8 cellular contexts compared by ENCODE assay signal in genomic region chr11:133956650-133957633, GRCh38. TPM values are rescaled to one million over a fixed set of nuclear protein-coding genes. Genes with fewer than 3 reads are reported as not detected.
DNase-seq lines count a peak whose midpoint lies in the region; ATAC-seq and TF ChIP-seq lines count a peak whose summit lies in the region.

Gene IGSF9B (minus strand): TSS chr11:133956968. CDS start chr11:133956754, 214 bp downstream.

- peak within 1 kb of the TSS; percentile 98 for H2AFZ ChIP-seq in neural progenitor cell (replicated peaks)

- TF ChIP-seq CTCF in C4-2B (conservative IDR thresholded peaks at IDR 0.05) (no peak), foreskin fibroblast (IDR thresholded peaks at IDR 0.05; ENCODE audit: low read depth, low read length) (no peak), neural progenitor cell (IDR thresholded peaks at IDR 0.05) (no peak)

- H3K36me3 ChIP-seq in neural progenitor cell (no peaks in the 10 kb centered on the region), stomach smooth muscle (ENCODE audit: control insufficient read depth in 2 of 2, insufficient read depth in 2 of 2, low read length in 2 of 2) (peaks cover 0 to 3% of the 10 kb centered on the region in 2 donors)

- H3K4me3 ChIP-seq in foreskin fibroblast (ENCODE audit: low read depth in 1 of 2, low read length in 2 of 2) (peak within 1 kb of the TSS; percentile 43 to 55), neural progenitor cell (peak within 1 kb of the TSS; percentile 92), stomach smooth muscle (ENCODE audit: low read length in 2 of 2) (peak within 1 kb of the TSS; percentile 76 to 89)

- H3K9me3 ChIP-seq in neural progenitor cell (ENCODE audit: low read depth): no peaks in the 10 kb centered on the region
- H3K9me3 ChIP-seq in stomach smooth muscle (ENCODE audit: control insufficient read depth in 2 of 2, low read length in 2 of 2): no peaks in the 10 kb centered on the region

- peaks cover 26% of the 10 kb centered on the region for H3K4me1 ChIP-seq in neural progenitor cell
- H3K4me1 ChIP-seq in stomach smooth muscle (ENCODE audit: control insufficient read depth, insufficient read depth, low read length): peaks cover 58% of the 10 kb centered on the region

- peaks cover 7% of the 10 kb centered on the region for H3F3A ChIP-seq in neural progenitor cell (ENCODE audit: low read depth)

- H4K20me1 ChIP-seq in neural progenitor cell (ENCODE audit: low read depth): peaks cover 36% of the 10 kb centered on the region

- H3K9ac ChIP-seq in neural progenitor cell (no peak within 1 kb of the TSS), stomach smooth muscle (ENCODE audit: low read length in 2 of 2) (peak within 1 kb of the TSS; percentile 82 to 83)

- H3K27ac ChIP-seq in C4-2B (peak within 1 kb of the TSS; percentile 69), neural progenitor cell (no peak within 1 kb of the TSS), stomach smooth muscle (ENCODE audit: low read length) (peak within 1 kb of the TSS; percentile 98)

- H3K9me3 Mint-ChIP-seq in neural progenitor cell: no peaks in the 10 kb centered on the region

- peak; percentile 97 for ATAC-seq in GM19395 (IDR thresholded peaks at IDR 0.05; ENCODE audit: unreplicated experiment)
- ATAC-seq in HG03521 (IDR thresholded peaks at IDR 0.05; ENCODE audit: unreplicated experiment): peak; percentile 99

- H3K4me3 Mint-ChIP-seq in neural progenitor cell: peak within 1 kb of the TSS; percentile 94

- peaks cover 32% of the 10 kb centered on the region for H3K27me3 Mint-ChIP-seq in neural progenitor cell (ENCODE audit: insufficient read depth, low read depth)

- H3K79me2 ChIP-seq in neural progenitor cell (ENCODE audit: low read depth): peaks cover 19% of the 10 kb centered on the region

- peaks cover 79% of the 10 kb centered on the region for H3K27me3 ChIP-seq in neural progenitor cell
- peaks cover 0 to 2% of the 10 kb centered on the region in 2 donors for H3K27me3 ChIP-seq in stomach smooth muscle (ENCODE audit: control insufficient read depth in 1 of 2, insufficient read depth in 2 of 2, low read length in 2 of 2)

- H3K4me2 ChIP-seq in neural progenitor cell: peak within 1 kb of the TSS; percentile 99

- DNase-seq in activated gamma-delta T cell treated with Interleukin-2 at 50 U/mL for 16 hours (peak; percentile 88), foreskin fibroblast (peak; percentile 52 to 85), neural progenitor cell (ENCODE audit: low spot score) (peak; percentile 94)

- no peaks in the 10 kb centered on the region for H3K36me3 Mint-ChIP-seq in neural progenitor cell

- no peak within 1 kb of the TSS for H3K27ac Mint-ChIP-seq in neural progenitor cell

- H3K4me1 Mint-ChIP-seq in neural progenitor cell: peaks cover 32% of the 10 kb centered on the region

TF ChIP-seq in PFSK-1, 5 proteins besides CTCF, POLR2A, EP300 and RAD21:
- no peak for TF ChIP-seq POLR2AphosphoS5 (IDR thresholded peaks at IDR 0.05; ENCODE audit: low read depth, low read length)
- TF ChIP-seq FOXP2 (optimal IDR thresholded peaks at IDR 0.05; ENCODE audit: borderline replicate concordance, extremely low read depth, extremely low read length, insufficient read depth): peak; percentile 26

RNA-seq across cellular contexts. Expression of gene IGSF9B, which starts in this region (rescaled TPM):
- 4.3 TPM for polyA plus RNA-seq in PFSK-1 (2012; ENCODE audit: insufficient read length, low read depth)
- total RNA-seq in neural progenitor cell (ENCODE audit: low replicate concordance): 1.3 and 5.4 TPM in 2 replicates
